ENCODE assay signal across 3 cellular contexts in the genomic region with DNA sequence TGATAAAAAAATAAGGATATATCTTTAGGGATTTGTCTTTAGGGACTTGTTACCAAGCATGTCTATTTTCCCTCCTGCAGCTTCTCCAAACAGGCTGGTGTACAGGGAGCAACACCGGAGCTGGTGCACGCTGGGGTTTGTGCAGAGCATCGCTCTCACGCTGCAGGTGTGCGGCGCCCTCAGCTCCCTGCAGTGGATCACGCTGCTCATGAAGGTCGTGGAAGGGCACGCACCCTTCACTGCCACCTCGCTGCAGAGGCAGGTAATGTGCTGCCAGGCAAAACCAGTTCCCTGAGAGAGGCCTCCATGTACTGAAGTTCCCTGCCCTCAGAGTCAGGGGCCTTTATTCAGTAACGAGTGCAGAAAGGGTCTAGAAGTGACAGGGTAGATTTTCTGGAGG. TPM values are rescaled to one million over a fixed set of nuclear protein-coding genes. Genes with fewer than 3 reads are reported as not detected.
"Had no signal": no experiment of that assay in that cellular context is flagged by ENCODE, and none has a peak within 500 bp of the region (broad histone marks: within the 10 kb centered on the region; RNA-seq: fewer than 3 reads in every experiment).

No MANE protein-coding gene starts in this region.

RNA-seq across cellular contexts. Expression of a gene that starts 58.0 kb away (rescaled TPM):
- total RNA-seq: hepatocyte, kidney epithelial cell, mammary epithelial cell had no signal
